Comparison of ENCODE assay signal across 20 cellular contexts in the genomic region with DNA sequence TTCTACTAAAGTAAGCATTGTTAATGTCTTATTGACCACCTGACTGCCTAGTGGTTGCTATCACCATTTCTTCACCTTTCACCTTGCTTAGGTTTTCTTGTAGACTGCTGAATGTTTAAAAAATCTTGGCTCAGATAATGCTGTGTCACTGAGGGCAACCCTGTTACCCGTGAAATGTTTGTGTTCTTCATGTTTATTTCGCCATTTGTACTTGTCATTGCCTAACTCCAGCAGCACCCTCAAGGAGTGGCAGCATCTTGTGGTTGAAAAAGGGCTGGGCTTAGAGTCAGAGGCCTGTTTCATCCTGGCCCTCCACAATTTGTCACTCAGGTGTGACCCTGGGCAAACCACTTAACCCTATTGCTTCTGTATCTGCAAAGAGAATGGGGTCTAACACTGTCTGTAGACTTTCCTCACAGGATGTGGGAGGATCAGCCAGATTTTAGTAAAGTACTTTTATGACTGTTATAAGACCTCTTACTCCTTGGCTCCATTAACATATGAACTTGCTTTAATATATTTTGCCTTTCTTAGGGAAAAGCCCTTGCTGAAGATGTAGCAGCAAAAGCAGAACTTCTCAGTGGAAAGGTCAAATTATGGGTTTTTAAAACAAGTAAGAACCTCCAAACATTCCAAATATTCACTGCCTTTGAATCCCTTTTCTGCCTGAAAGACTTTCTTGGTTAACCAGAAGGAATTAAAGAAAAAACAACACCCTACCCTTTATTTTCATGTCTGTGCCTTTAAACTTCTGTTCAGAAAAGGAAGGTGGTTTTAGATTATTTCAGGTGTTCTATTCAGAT.
A peak's percentile ranks its signal among the peaks of the same experiment; 100 is the strongest.
DNase-seq lines count a peak whose midpoint lies in the region; ATAC-seq and TF ChIP-seq lines count a peak whose summit lies in the region.
"Had no signal": no experiment of that assay in that cellular context is flagged by ENCODE, and none has a peak within 500 bp of the region (broad histone marks: within the 10 kb centered on the region; RNA-seq: fewer than 3 reads in every experiment).

No MANE protein-coding gene starts in this region.

- H3K36me3 Mint-ChIP-seq in chondrocyte (ENCODE audit: low read depth), result peaks cover 14% of the 10 kb centered on the region

- no peaks in the 10 kb centered on the region for H3K36me3 ChIP-seq in RWPE2 (ENCODE audit: low read depth)
- H3K36me3 ChIP-seq: neural progenitor cell had no signal

- peaks cover 3% of the 10 kb centered on the region for H3K9me3 ChIP-seq in RWPE2 (ENCODE audit: severe bottlenecking)

- no peak overlapping the region for H3K27ac ChIP-seq in RWPE2 (ENCODE audit: poor library complexity, severe bottlenecking)
- H3K27ac ChIP-seq: neural progenitor cell had no signal

- no peaks in the 10 kb centered on the region for H3K4me1 ChIP-seq in RWPE2 (ENCODE audit: insufficient read depth, poor library complexity, severe bottlenecking)
- H3K4me1 ChIP-seq: neural progenitor cell had no signal

- no peak overlapping the region for H3K4me3 Mint-ChIP-seq in chondrocyte (ENCODE audit: unreplicated experiment)
- H3K4me3 Mint-ChIP-seq: activated naive CD8-positive, alpha-beta T cell treated with anti-CD3 and anti-CD28 coated beads, Interleukin-2, amount 50 U/mL, for 24 hours; activated T-helper 17 cell treated with anti-CD3 and anti-CD28 coated beads, Interleukin-2, amount 50 U/mL, for 72 hours; neural progenitor cell had no signal

- peak; percentile 23 for DNase-seq in NK-92 treated with Interleukin-12 subunit alpha and Interleukin-12 subunit beta, amount 100 ng/mL, for 24 hours (lab: John Stamatoyannopoulos, UW)
- DNase-seq in NK-92 (lab: John Stamatoyannopoulos, UW; ENCODE audit: unreplicated experiment) (no peak), RWPE2 (ENCODE audit: low spot score) (no peak), chondrocyte (ENCODE audit: low spot score) (no peak), erythroblast (lab: John Stamatoyannopoulos, UW) (no peak)
- DNase-seq: 8988T; activated CD4-positive, alpha-beta T cell treated with anti-CD3 and anti-CD28 coated beads for 1 hour; activated naive CD8-positive, alpha-beta T cell treated with anti-CD3 and anti-CD28 coated beads, Interleukin-2, amount 50 U/mL, for 24 hours; C1 segment of cervical spinal cord; central memory CD4-positive, alpha-beta T cell; DMS53; effector CD4-positive, alpha-beta T cell; NCI-H1930; NCI-H510A treated with DMSO at 0.1 percent for 48 hours; T1000 had no signal

- no peaks in the 10 kb centered on the region for H3K27me3 ChIP-seq in RWPE2 (ENCODE audit: insufficient read depth, poor library complexity, severe bottlenecking)
- H3K27me3 ChIP-seq: neural progenitor cell had no signal

- ATAC-seq in RWPE2 (ENCODE audit: low read depth) (peak; percentile 14; the same call in 1 of the 3 replicates), esophagus mucosa (peak; percentile 96), GM21723 (IDR thresholded peaks at IDR 0.05; ENCODE audit: unreplicated experiment) (no peak), GM21423 (IDR thresholded peaks at IDR 0.05; ENCODE audit: unreplicated experiment) (no peak)
- ATAC-seq: activated naive CD8-positive, alpha-beta T cell treated with anti-CD3 and anti-CD28 coated beads, Interleukin-2, amount 50 U/mL, for 24 hours; activated T-helper 17 cell treated with anti-CD3 and anti-CD28 coated beads, Interleukin-2, amount 50 U/mL, for 72 hours had no signal

- no peak for TF ChIP-seq POLR2A in erythroblast (IDR thresholded peaks at IDR 0.05; ENCODE audit: low read length)

- no peak for TF ChIP-seq CTCF in RWPE2 (IDR thresholded peaks at IDR 0.05; ENCODE audit: poor library complexity, severe bottlenecking)
- TF ChIP-seq CTCF in chondrocyte (IDR thresholded peaks at IDR 0.05), result no peak

- peaks cover 10% of the 10 kb centered on the region for H3K4me1 Mint-ChIP-seq in chondrocyte (ENCODE audit: low read depth)
- H3K4me1 Mint-ChIP-seq: activated naive CD8-positive, alpha-beta T cell treated with anti-CD3 and anti-CD28 coated beads, Interleukin-2, amount 50 U/mL, for 24 hours; activated T-helper 17 cell treated with anti-CD3 and anti-CD28 coated beads, Interleukin-2, amount 50 U/mL, for 72 hours; neural progenitor cell had no signal

- no peak overlapping the region for H3K4me3 ChIP-seq in RWPE2 (ENCODE audit: severe bottlenecking)
- H3K4me3 ChIP-seq: neural progenitor cell had no signal

- H3K27ac Mint-ChIP-seq in chondrocyte (ENCODE audit: unreplicated experiment), result no peak overlapping the region
- H3K27ac Mint-ChIP-seq: activated naive CD8-positive, alpha-beta T cell treated with anti-CD3 and anti-CD28 coated beads, Interleukin-2, amount 50 U/mL, for 24 hours; activated T-helper 17 cell treated with anti-CD3 and anti-CD28 coated beads, Interleukin-2, amount 50 U/mL, for 72 hours; neural progenitor cell had no signal

- H3K27me3 Mint-ChIP-seq in chondrocyte (ENCODE audit: low read depth), result peaks cover 4% of the 10 kb centered on the region
- H3K27me3 Mint-ChIP-seq: activated naive CD8-positive, alpha-beta T cell treated with anti-CD3 and anti-CD28 coated beads, Interleukin-2, amount 50 U/mL, for 24 hours; activated T-helper 17 cell treated with anti-CD3 and anti-CD28 coated beads, Interleukin-2, amount 50 U/mL, for 72 hours had no signal

- H3K9me3 Mint-ChIP-seq in chondrocyte (ENCODE audit: low read depth), result peaks cover 34% of the 10 kb centered on the region

Comparison
In these comparisons a context has a peak if more than half of its experiments do, and no peak if none do; other contexts are left out.
1. ATAC-seq: peak in RWPE2 (single experiment) and esophagus mucosa (single experiment); none in GM21723 (single experiment) and GM21423 (single experiment).